In genomic region chr5:101136454-101136853, GRCh38 we compare ENCODE assay signal across 24 cellular contexts.
"Had no signal": no experiment of that assay in that cellular context is flagged by ENCODE, and none has a peak within 500 bp of the region (broad histone marks: within the 10 kb centered on the region; RNA-seq: fewer than 3 reads in every experiment).

No MANE protein-coding gene starts in this region.

- H3K36me3 ChIP-seq: neural progenitor cell, ovary, right lobe of liver, sigmoid colon, stomach, thoracic aorta, thyroid gland, tibial nerve, upper lobe of left lung, vagina had no signal

- H3K27ac ChIP-seq: neural progenitor cell, ovary, parathyroid adenoma, psoas muscle, right lobe of liver, sigmoid colon, stomach, thoracic aorta, thyroid gland, tibial nerve, upper lobe of left lung, vagina had no signal

- H3K79me2 ChIP-seq: parathyroid adenoma had no signal

- H2AFZ ChIP-seq: neural progenitor cell, parathyroid adenoma had no signal

- DNase-seq: occipital lobe; ovary; posterior cingulate gyrus; psoas muscle; right cardiac atrium; right lobe of liver; sigmoid colon; small intestine; stimulated activated CD4-positive, alpha-beta T cell treated with anti-CD3 and anti-CD28 coated beads, Interleukin-15, amount 100 ng/mL, for 24 hours; stimulated activated CD4-positive, alpha-beta T cell treated with anti-CD3 and anti-CD28 coated beads, Interleukin-2, amount 100 ng/mL, for 24 hours; stimulated activated CD4-positive, alpha-beta T cell treated with anti-CD3 and anti-CD28 coated beads, Interleukin-2, amount 100 ng/mL, for 48 hours; stimulated activated CD4-positive, alpha-beta T cell treated with anti-CD3 and anti-CD28 coated beads, Interleukin-4, amount 100 ng/mL, for 24 hours; stimulated activated naive B cell treated with anti-CD40 and anti-IgM and Interleukin-4, amounts not matched to agents 10 μg/mL and 1 μg/mL and 100 μg/mL, for 72 hours; stimulated activated naive CD4-positive, alpha-beta T cell treated with Interleukin-2 at 50 U/mL for 16 hours; stomach; thyroid gland; trophoblast cell; upper lobe of left lung had no signal

- H3K9me3 ChIP-seq: ovary, psoas muscle, right lobe of liver, sigmoid colon, thoracic aorta, thyroid gland, upper lobe of left lung, vagina had no signal

- H3K9ac ChIP-seq: neural progenitor cell, parathyroid adenoma had no signal

- H3K4me1 ChIP-seq: neural progenitor cell, parathyroid adenoma, psoas muscle, right lobe of liver, sigmoid colon, stomach, thyroid gland, tibial nerve, upper lobe of left lung, vagina had no signal

- ATAC-seq: psoas muscle; right cardiac atrium; right lobe of liver; stimulated activated effector memory CD8-positive, alpha-beta T cell treated with anti-CD3 and anti-CD28 coated beads, Interleukin-12 subunit alpha, Interleukin-12 subunit beta, amount 100 ng/mL, for 72 hours; stimulated activated naive B cell treated with anti-CD40 and anti-IgM and Interleukin-4, amounts not matched to agents 10 μg/mL and 1 μg/mL and 100 μg/mL, for 72 hours had no signal

- H3K27me3 ChIP-seq: neural progenitor cell, ovary, right lobe of liver, sigmoid colon, stomach, thyroid gland, tibial nerve, upper lobe of left lung, vagina had no signal

- H3K4me3 ChIP-seq: neural progenitor cell, ovary, psoas muscle, right lobe of liver, sigmoid colon, stomach, thoracic aorta, thyroid gland, tibial nerve, upper lobe of left lung, vagina had no signal

- H3K4me2 ChIP-seq: neural progenitor cell had no signal
